ENCODE assay signal across 1 cellular context in the genomic region with DNA sequence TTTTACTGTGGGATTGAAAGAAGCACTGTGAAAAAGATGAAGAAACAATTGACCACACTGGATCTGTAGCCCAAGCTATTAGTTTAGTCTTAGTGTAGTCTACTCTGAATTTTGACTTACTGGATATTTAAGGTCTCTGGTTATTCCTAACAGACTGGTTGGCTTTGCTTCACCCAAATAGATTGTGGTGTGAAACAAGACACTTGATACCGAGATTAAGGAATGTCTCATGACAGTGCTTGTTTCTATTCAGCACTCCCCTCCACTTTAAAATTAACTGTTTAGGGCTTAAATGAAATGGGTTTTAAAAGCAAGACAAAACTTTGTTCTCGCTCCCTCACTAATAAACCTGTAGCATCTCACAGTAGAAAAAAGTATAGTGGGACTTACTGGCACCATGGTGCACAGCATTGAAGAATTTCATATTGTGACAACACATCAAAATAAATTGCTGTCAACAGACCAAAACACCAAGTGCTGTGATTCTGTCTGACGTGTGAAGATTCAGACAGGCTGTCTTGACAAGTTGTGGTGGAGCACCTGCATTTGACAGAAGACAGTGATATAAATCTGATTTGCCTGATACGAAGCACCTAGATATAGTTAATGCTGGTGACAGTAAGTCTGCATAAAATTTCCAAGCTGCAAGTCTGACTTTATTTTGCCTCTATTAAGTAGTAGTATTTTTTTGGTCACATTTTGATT.
TF ChIP-seq lines count a peak whose summit lies in the region.

No MANE protein-coding gene starts in this region.

TF ChIP-seq in GM23338, 12 proteins besides CTCF, POLR2A, EP300 and RAD21 (continued from another document):
- TF ChIP-seq, protein P1, sequence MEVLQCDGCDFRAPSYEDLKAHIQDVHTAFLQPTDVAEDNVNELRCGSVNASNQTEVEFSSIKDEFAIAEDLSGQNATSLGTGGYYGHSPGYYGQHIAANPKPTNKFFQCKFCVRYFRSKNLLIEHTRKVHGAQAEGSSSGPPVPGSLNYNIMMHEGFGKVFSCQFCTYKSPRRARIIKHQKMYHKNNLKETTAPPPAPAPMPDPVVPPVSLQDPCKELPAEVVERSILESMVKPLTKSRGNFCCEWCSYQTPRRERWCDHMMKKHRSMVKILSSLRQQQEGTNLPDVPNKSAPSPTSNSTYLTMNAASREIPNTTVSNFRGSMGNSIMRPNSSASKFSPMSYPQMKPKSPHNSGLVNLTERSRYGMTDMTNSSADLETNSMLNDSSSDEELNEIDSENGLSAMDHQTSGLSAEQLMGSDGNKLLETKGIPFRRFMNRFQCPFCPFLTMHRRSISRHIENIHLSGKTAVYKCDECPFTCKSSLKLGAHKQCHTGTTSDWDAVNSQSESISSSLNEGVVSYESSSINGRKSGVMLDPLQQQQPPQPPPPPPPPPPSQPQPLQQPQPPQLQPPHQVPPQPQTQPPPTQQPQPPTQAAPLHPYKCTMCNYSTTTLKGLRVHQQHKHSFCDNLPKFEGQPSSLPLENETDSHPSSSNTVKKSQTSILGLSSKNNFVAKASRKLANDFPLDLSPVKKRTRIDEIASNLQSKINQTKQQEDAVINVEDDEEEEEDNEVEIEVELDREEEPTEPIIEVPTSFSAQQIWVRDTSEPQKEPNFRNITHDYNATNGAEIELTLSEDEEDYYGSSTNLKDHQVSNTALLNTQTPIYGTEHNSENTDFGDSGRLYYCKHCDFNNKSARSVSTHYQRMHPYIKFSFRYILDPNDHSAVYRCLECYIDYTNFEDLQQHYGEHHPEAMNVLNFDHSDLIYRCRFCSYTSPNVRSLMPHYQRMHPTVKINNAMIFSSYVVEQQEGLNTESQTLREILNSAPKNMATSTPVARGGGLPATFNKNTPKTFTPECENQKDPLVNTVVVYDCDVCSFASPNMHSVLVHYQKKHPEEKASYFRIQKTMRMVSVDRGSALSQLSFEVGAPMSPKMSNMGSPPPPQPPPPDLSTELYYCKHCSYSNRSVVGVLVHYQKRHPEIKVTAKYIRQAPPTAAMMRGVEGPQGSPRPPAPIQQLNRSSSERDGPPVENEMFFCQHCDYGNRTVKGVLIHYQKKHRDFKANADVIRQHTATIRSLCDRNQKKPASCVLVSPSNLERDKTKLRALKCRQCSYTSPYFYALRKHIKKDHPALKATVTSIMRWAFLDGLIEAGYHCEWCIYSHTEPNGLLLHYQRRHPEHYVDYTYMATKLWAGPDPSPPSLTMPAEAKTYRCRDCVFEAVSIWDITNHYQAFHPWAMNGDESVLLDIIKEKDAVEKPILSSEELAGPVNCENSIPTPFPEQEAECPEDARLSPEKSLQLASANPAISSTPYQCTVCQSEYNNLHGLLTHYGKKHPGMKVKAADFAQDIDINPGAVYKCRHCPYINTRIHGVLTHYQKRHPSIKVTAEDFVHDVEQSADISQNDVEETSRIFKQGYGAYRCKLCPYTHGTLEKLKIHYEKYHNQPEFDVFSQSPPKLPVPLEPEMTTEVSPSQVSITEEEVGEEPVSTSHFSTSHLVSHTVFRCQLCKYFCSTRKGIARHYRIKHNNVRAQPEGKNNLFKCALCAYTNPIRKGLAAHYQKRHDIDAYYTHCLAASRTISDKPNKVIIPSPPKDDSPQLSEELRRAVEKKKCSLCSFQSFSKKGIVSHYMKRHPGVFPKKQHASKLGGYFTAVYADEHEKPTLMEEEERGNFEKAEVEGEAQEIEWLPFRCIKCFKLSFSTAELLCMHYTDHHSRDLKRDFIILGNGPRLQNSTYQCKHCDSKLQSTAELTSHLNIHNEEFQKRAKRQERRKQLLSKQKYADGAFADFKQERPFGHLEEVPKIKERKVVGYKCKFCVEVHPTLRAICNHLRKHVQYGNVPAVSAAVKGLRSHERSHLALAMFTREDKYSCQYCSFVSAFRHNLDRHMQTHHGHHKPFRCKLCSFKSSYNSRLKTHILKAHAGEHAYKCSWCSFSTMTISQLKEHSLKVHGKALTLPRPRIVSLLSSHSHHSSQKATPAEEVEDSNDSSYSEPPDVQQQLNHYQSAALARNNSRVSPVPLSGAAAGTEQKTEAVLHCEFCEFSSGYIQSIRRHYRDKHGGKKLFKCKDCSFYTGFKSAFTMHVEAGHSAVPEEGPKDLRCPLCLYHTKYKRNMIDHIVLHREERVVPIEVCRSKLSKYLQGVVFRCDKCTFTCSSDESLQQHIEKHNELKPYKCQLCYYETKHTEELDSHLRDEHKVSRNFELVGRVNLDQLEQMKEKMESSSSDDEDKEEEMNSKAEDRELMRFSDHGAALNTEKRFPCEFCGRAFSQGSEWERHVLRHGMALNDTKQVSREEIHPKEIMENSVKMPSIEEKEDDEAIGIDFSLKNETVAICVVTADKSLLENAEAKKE (CRISPR knock-in tag; IDR thresholded peaks at IDR 0.05), result no peak
- TF ChIP-seq, protein P2, sequence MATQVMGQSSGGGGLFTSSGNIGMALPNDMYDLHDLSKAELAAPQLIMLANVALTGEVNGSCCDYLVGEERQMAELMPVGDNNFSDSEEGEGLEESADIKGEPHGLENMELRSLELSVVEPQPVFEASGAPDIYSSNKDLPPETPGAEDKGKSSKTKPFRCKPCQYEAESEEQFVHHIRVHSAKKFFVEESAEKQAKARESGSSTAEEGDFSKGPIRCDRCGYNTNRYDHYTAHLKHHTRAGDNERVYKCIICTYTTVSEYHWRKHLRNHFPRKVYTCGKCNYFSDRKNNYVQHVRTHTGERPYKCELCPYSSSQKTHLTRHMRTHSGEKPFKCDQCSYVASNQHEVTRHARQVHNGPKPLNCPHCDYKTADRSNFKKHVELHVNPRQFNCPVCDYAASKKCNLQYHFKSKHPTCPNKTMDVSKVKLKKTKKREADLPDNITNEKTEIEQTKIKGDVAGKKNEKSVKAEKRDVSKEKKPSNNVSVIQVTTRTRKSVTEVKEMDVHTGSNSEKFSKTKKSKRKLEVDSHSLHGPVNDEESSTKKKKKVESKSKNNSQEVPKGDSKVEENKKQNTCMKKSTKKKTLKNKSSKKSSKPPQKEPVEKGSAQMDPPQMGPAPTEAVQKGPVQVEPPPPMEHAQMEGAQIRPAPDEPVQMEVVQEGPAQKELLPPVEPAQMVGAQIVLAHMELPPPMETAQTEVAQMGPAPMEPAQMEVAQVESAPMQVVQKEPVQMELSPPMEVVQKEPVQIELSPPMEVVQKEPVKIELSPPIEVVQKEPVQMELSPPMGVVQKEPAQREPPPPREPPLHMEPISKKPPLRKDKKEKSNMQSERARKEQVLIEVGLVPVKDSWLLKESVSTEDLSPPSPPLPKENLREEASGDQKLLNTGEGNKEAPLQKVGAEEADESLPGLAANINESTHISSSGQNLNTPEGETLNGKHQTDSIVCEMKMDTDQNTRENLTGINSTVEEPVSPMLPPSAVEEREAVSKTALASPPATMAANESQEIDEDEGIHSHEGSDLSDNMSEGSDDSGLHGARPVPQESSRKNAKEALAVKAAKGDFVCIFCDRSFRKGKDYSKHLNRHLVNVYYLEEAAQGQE (IDR thresholded peaks at IDR 0.05; ENCODE audit: unreplicated experiment), result no peak
TF ChIP-seq in GM23338: peak in this region for 0.
